2 cellular contexts compared by ENCODE assay signal in the genomic region with DNA sequence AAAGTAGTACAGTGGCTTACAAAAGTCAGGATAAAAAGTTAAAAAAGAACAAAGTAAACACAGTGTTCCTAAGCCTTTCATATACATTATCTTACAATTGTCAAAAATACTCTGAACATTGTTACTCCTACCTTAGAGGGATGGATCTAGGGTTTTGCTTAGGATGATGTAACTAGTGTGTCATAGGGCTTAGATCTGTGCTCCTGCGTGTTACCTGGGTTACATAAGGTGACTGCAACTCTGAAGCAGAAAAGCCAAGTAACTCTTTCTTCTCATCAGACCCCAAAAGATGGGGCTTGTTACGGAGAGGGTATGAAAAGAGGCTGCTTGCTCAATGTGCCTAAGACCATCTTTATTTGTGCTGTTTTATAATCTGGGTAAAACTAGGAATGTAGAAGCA.
TF ChIP-seq lines count a peak whose summit lies in the region.

No MANE protein-coding gene starts in this region.

TF ChIP-seq in HCT116, 20 proteins besides CTCF, POLR2A, EP300 and RAD21:
- peak; percentile 49; the same call in 1 of the 2 replicates for TF ChIP-seq CEBPB (IDR thresholded peaks at IDR 0.05; ENCODE audit: low read depth)
- TF ChIP-seq POLR2AphosphoS5 (IDR thresholded peaks at IDR 0.05; ENCODE audit: low read depth, low read length), result no peak
TF ChIP-seq in HCT116: peak in this region for 1.

TF ChIP-seq in K562, 482 proteins besides CTCF, POLR2A, EP300 and RAD21:
- TF ChIP-seq TRIM24 (IDR thresholded peaks at IDR 0.05), result peak; percentile 62 to 80; a peak in 2 of 4 replicates
- TF ChIP-seq ATF7 (IDR thresholded peaks at IDR 0.05), result peak; percentile 56
- TF ChIP-seq ZBTB8A (IDR thresholded peaks at IDR 0.05; ENCODE audit: partially characterized antibody), result no peak
- TF ChIP-seq MAFF (IDR thresholded peaks at IDR 0.05; ENCODE audit: low read length), result no peak
- no peak for TF ChIP-seq ZNF124 (CRISPR knock-in tag; IDR thresholded peaks at IDR 0.05)
- peak; percentile 68 for TF ChIP-seq CXXC5 (CRISPR knock-in tag; IDR thresholded peaks at IDR 0.05)
- TF ChIP-seq, protein P1, sequence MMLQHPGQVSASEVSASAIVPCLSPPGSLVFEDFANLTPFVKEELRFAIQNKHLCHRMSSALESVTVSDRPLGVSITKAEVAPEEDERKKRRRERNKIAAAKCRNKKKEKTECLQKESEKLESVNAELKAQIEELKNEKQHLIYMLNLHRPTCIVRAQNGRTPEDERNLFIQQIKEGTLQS (IDR thresholded peaks at IDR 0.05), result peak; percentile 77; the same call in 1 of the 2 replicates
- TF ChIP-seq, protein P1 (CRISPR knock-in tag; conservative IDR thresholded peaks at IDR 0.05), result no peak
- peak; percentile 33; the same call in 1 of the 2 replicates for TF ChIP-seq JUND (IDR thresholded peaks at IDR 0.05; ENCODE audit: borderline replicate concordance, low read depth, low read length)
- no peak for TF ChIP-seq JUND (tag; IDR thresholded peaks at IDR 0.05; ENCODE audit: borderline replicate concordance, low read depth, low read length)
- peak; percentile 42 for TF ChIP-seq RFX1 (IDR thresholded peaks at IDR 0.05)
- TF ChIP-seq CTBP1 (IDR thresholded peaks at IDR 0.05; ENCODE audit: borderline replicate concordance), result peak; percentile 56; the same call in 1 of the 2 replicates
- TF ChIP-seq CEBPG (CRISPR knock-in tag; IDR thresholded peaks at IDR 0.05), result peak; percentile 54
- peak in 1 of 2 experiments; percentile 88; a peak in 2 of 4 replicates for TF ChIP-seq CEBPG (tag; conservative IDR thresholded peaks at IDR 0.05 in 1 of 2, IDR thresholded peaks at IDR 0.05 in 1 of 2)
- TF ChIP-seq HNRNPUL1 (IDR thresholded peaks at IDR 0.05; ENCODE audit: low read length), result no peak
